In genomic region chr2:15560988-15561573, GRCh38 we compare ENCODE assay signal across 8 cellular contexts. TPM values are rescaled to one million over a fixed set of nuclear protein-coding genes. Genes with fewer than 3 reads are reported as not detected.
DNase-seq lines count a peak whose midpoint lies in the region; ATAC-seq and TF ChIP-seq lines count a peak whose summit lies in the region.

Gene NBAS (minus strand): TSS chr2:15561334. CDS start chr2:15561304, 30 bp downstream.

- H3K4me2 ChIP-seq in GM23248 (ENCODE audit: unreplicated experiment), result peak within 1 kb of the TSS; percentile 95

- intact Hi-C loops in activated T-helper 2 cell treated with anti-CD3 and anti-CD28 coated beads, Interferon-gamma antibody, Interleukin-2, Interleukin-4, amounts not matched to agents 10 μg/mL and 5 μg/mL and 100 μg/mL, durations not matched to agents 14 hours and 24 hours and 36 hours (cut with micrococcal nuclease), result loop anchor here (1.0 kb wide), 3 partner anchors 16 to 384 kb away; partner anchors contain the start of gene DDX1

- H3K36me3 ChIP-seq in GM23248 (ENCODE audit: low read depth) (no peaks in the 10 kb centered on the region; the same call in 1 of the 2 replicates), RWPE2 (ENCODE audit: low read depth) (peaks cover 7% of the 10 kb centered on the region; the same call in 1 of the 2 replicates)

- peaks cover 13% of the 10 kb centered on the region for H3F3A ChIP-seq in GM23248 (ENCODE audit: insufficient read depth)

- H3K9me2 ChIP-seq in GM23248 (ENCODE audit: insufficient read depth), result no peaks in the 10 kb centered on the region

- H3K4me3 Mint-ChIP-seq in activated T-helper 2 cell treated with anti-CD3 and anti-CD28 coated beads, Interferon-gamma antibody, Interleukin-2, Interleukin-4, amounts not matched to agents 10 μg/mL and 5 μg/mL and 100 μg/mL, durations not matched to agents 14 hours and 24 hours and 36 hours (ENCODE audit: low read depth), result peak within 1 kb of the TSS; percentile 99
- H3K4me3 Mint-ChIP-seq in naive thymus-derived CD8-positive, alpha-beta T cell, result peak within 1 kb of the TSS; percentile 86 to 100 (median 99)

- H3K4me3 ChIP-seq in GM23248, result peak within 1 kb of the TSS; percentile 98
- H3K4me3 ChIP-seq in RWPE2 (ENCODE audit: severe bottlenecking), result peak within 1 kb of the TSS; percentile 50

- H3K27ac ChIP-seq in GM23248 (peak within 1 kb of the TSS; percentile 87), RWPE2 (ENCODE audit: poor library complexity, severe bottlenecking) (peak within 1 kb of the TSS; percentile 18)

- peak within 1 kb of the TSS; percentile 98 for H3K9ac ChIP-seq in GM23248

- peaks cover 14% of the 10 kb centered on the region for H3K27me3 Mint-ChIP-seq in activated T-helper 2 cell treated with anti-CD3 and anti-CD28 coated beads, Interferon-gamma antibody, Interleukin-2, Interleukin-4, amounts not matched to agents 10 μg/mL and 5 μg/mL and 100 μg/mL, durations not matched to agents 14 hours and 24 hours and 36 hours (ENCODE audit: low read depth)
- peaks cover 0 to 9% (median 0%) of the 10 kb centered on the region in 5 donors for H3K27me3 Mint-ChIP-seq in naive thymus-derived CD8-positive, alpha-beta T cell

- H3K27me3 ChIP-seq in GM23248 (replicated peaks; ENCODE audit: insufficient read depth) (no peaks in the 10 kb centered on the region), RWPE2 (ENCODE audit: insufficient read depth, poor library complexity, severe bottlenecking) (no peaks in the 10 kb centered on the region)

- peak within 1 kb of the TSS; percentile 92 for H3K27ac Mint-ChIP-seq in activated T-helper 2 cell treated with anti-CD3 and anti-CD28 coated beads, Interferon-gamma antibody, Interleukin-2, Interleukin-4, amounts not matched to agents 10 μg/mL and 5 μg/mL and 100 μg/mL, durations not matched to agents 14 hours and 24 hours and 36 hours
- H3K27ac Mint-ChIP-seq in naive thymus-derived CD8-positive, alpha-beta T cell, result peak within 1 kb of the TSS; percentile 91 to 100 (median 99)

- peak within 1 kb of the TSS; percentile 100 for H2AFZ ChIP-seq in GM23248

- POLR2A ChIA-PET in naive thymus-derived CD8-positive, alpha-beta T cell (lab: Charles Lee), result interaction anchor here (0.6 to 1.9 kb wide), 7 partner anchors 15 to 419 kb away, joined by 3 to 13 read pairs (median 5); partner anchors contain the start of gene DDX1

- no peaks in the 10 kb centered on the region for H3K36me3 Mint-ChIP-seq in activated T-helper 2 cell treated with anti-CD3 and anti-CD28 coated beads, Interferon-gamma antibody, Interleukin-2, Interleukin-4, amounts not matched to agents 10 μg/mL and 5 μg/mL and 100 μg/mL, durations not matched to agents 14 hours and 24 hours and 36 hours (ENCODE audit: low read depth)
- peaks cover 0 to 5% (median 0%) of the 10 kb centered on the region in 3 donors for H3K36me3 Mint-ChIP-seq in naive thymus-derived CD8-positive, alpha-beta T cell

- TF ChIP-seq CTCF in RWPE2 (IDR thresholded peaks at IDR 0.05; ENCODE audit: poor library complexity, severe bottlenecking), result no peak

- peak; percentile 86 for DNase-seq in Daoy (ENCODE audit: low read depth)
- peak; percentile 95 for DNase-seq in GM23248
- peak; percentile 89 to 92 for DNase-seq in Kasumi-1 (lab: John Stamatoyannopoulos, UW)
- DNase-seq in RWPE2 (ENCODE audit: low spot score), result peak; percentile 66
- DNase-seq in activated T-helper 2 cell treated with anti-CD3 and anti-CD28 coated beads, Interferon-gamma antibody, Interleukin-2, Interleukin-4, amounts not matched to agents 10 μg/mL and 5 μg/mL and 100 μg/mL, durations not matched to agents 14 hours and 24 hours and 36 hours (ENCODE audit: low spot score), result peak; percentile 66
- peak; percentile 87 for DNase-seq in fibroblast of peridontal ligament (ENCODE audit: extremely low read depth)
- peak; percentile 59 to 88 (median 73) for DNase-seq in naive thymus-derived CD8-positive, alpha-beta T cell
- DNase-seq in stimulated activated naive CD4-positive, alpha-beta T cell (lab: John Stamatoyannopoulos, UW), result peak; percentile 60 to 83 (median 69)

- ATAC-seq in RWPE2 (ENCODE audit: low read depth), result peak; percentile 78
- peak; percentile 76 to 87 for ATAC-seq in naive thymus-derived CD8-positive, alpha-beta T cell

- H3K4me1 ChIP-seq in GM23248 (ENCODE audit: insufficient read depth), result peaks cover 15% of the 10 kb centered on the region
- H3K4me1 ChIP-seq in RWPE2 (ENCODE audit: insufficient read depth, poor library complexity, severe bottlenecking), result peaks cover 5% of the 10 kb centered on the region

- peaks cover 33% of the 10 kb centered on the region for H3K4me1 Mint-ChIP-seq in activated T-helper 2 cell treated with anti-CD3 and anti-CD28 coated beads, Interferon-gamma antibody, Interleukin-2, Interleukin-4, amounts not matched to agents 10 μg/mL and 5 μg/mL and 100 μg/mL, durations not matched to agents 14 hours and 24 hours and 36 hours (ENCODE audit: low read depth)
- H3K4me1 Mint-ChIP-seq in naive thymus-derived CD8-positive, alpha-beta T cell, result peaks cover 21 to 49% (median 36%) of the 10 kb centered on the region in 4 donors

- no peaks in the 10 kb centered on the region for H3K9me3 Mint-ChIP-seq in activated T-helper 2 cell treated with anti-CD3 and anti-CD28 coated beads, Interferon-gamma antibody, Interleukin-2, Interleukin-4, amounts not matched to agents 10 μg/mL and 5 μg/mL and 100 μg/mL, durations not matched to agents 14 hours and 24 hours and 36 hours
- no peaks in the 10 kb centered on the region for H3K9me3 Mint-ChIP-seq in naive thymus-derived CD8-positive, alpha-beta T cell

- WGBS in GM23248 (ENCODE audit: low coverage in 1 of 2, low lambda C conversion rate in 2 of 2, missing lambda C conversion rate in 2 of 2), 2 experiments, result 0 to 1% methylated on average over 26 to 30 of the region's 30 CpGs

- 0 out of 2 replicates have a peak, but pooled peaks cover 3% of the 10 kb centered on the region for H4K20me1 ChIP-seq in GM23248 (ENCODE audit: insufficient read depth)

- H3K79me2 ChIP-seq in GM23248 (ENCODE audit: insufficient read depth), result peaks cover 51% of the 10 kb centered on the region

- in situ Hi-C loops in GM23248 (cut with MboI), result no loop called here

- H3K9me3 ChIP-seq in GM23248 (ENCODE audit: low read depth) (no peaks in the 10 kb centered on the region), RWPE2 (ENCODE audit: severe bottlenecking) (no peaks in the 10 kb centered on the region)

RNA-seq across cellular contexts. Expression of gene NBAS, which starts in this region (rescaled TPM):
- total RNA-seq in Daoy (2014; rRNA removed; shearing (Covaris generic)), result 30.7 and 35.7 TPM in 2 replicates
- 51.8 and 63.7 TPM in 2 replicates for total RNA-seq in GM23248 (2014; rRNA removed; shearing (Covaris generic))
- 21.2 and 22.5 TPM in 2 replicates for polyA plus RNA-seq in GM23248 (2016; fragmentation: Nextera tagmentation; extraction: Ambion mirVana)
- total RNA-seq in activated T-helper 2 cell treated with anti-CD3 and anti-CD28 coated beads, Interferon-gamma antibody, Interleukin-2, Interleukin-4, amounts not matched to agents 10 μg/mL and 5 μg/mL and 100 μg/mL, durations not matched to agents 14 hours and 24 hours and 36 hours, result 37.2 and 38.7 TPM in 2 replicates
- total RNA-seq in naive thymus-derived CD8-positive, alpha-beta T cell, result 10 to 100 TPM; 33.7 to 35.0 TPM
- polyA plus RNA-seq in naive thymus-derived CD8-positive, alpha-beta T cell, result 10 to 100 TPM; 19.0 to 20.6 (median 20.0) TPM

Comparison
In these comparisons a context has a peak if more than half of its experiments do, and no peak if none do; other contexts are left out.
1. Peak in every context shown above with its lines: DNase-seq, ATAC-seq, H3K4me3 ChIP-seq and H3K27ac ChIP-seq.